29 cellular contexts compared by ENCODE assay signal in genomic region chr4:189322426-189322825, GRCh38.
"Had no signal": no experiment of that assay in that cellular context is flagged by ENCODE, and none has a peak within 500 bp of the region (broad histone marks: within the 10 kb centered on the region; RNA-seq: fewer than 3 reads in every experiment).

No MANE protein-coding gene starts in this region.

- H3K4me3 Mint-ChIP-seq: dendritic cell treated with granulocyte-macrophage colony-stimulating factor and Interleukin-4, amounts not matched to agents 40 ng/mL and 50 ng/mL, for 4 days; effector memory CD8-positive, alpha-beta T cell; endodermal cell had no signal

- H3K4me1 ChIP-seq: colonic mucosa, esophagus muscularis mucosa, esophagus squamous epithelium, foreskin keratinocyte, gastrocnemius medialis, gastroesophageal sphincter, heart left ventricle, heart right ventricle had no signal

- H3K27ac ChIP-seq: colonic mucosa, coronary artery, dorsolateral prefrontal cortex, epithelial cell of prostate, esophagus muscularis mucosa, esophagus squamous epithelium, foreskin keratinocyte, gastrocnemius medialis, gastroesophageal sphincter, heart left ventricle, heart right ventricle had no signal

- H3K4me3 ChIP-seq: colonic mucosa, coronary artery, dorsolateral prefrontal cortex, esophagus muscularis mucosa, esophagus squamous epithelium, gastrocnemius medialis, gastroesophageal sphincter, heart left ventricle, heart right ventricle had no signal

- FAIRE-seq: colon, endometrium, endothelial cell of umbilical vein, frontal cortex had no signal

- H3K27me3 Mint-ChIP-seq: dendritic cell treated with granulocyte-macrophage colony-stimulating factor and Interleukin-4, amounts not matched to agents 40 ng/mL and 50 ng/mL, for 4 days; effector memory CD8-positive, alpha-beta T cell had no signal

- ATAC-seq: effector memory CD8-positive, alpha-beta T cell; esophagus mucosa; foreskin keratinocyte; gastrocnemius medialis; gastroesophageal sphincter; heart left ventricle; heart right ventricle had no signal

- H3K4me1 Mint-ChIP-seq: endodermal cell had no signal

- H3K27me3 ChIP-seq: colonic mucosa, dorsolateral prefrontal cortex, esophagus muscularis mucosa, esophagus squamous epithelium, foreskin keratinocyte, gastrocnemius medialis, gastroesophageal sphincter, heart left ventricle, heart right ventricle had no signal

- H3K27ac Mint-ChIP-seq: dendritic cell treated with granulocyte-macrophage colony-stimulating factor and Interleukin-4, amounts not matched to agents 40 ng/mL and 50 ng/mL, for 4 days; effector memory CD8-positive, alpha-beta T cell; endodermal cell had no signal

- H3K9me3 ChIP-seq: colonic mucosa, esophagus squamous epithelium, gastrocnemius medialis, gastroesophageal sphincter had no signal

- DNase-seq: colonic mucosa; cortex of kidney; dermis blood vessel endothelial cell; dorsolateral prefrontal cortex; effector CD4-positive, alpha-beta T cell; effector CD8-positive, alpha-beta T cell; effector memory CD4-positive, alpha-beta T cell; effector memory CD8-positive, alpha-beta T cell; endodermal cell; erythroblast; esophagus squamous epithelium; foreskin fibroblast; foreskin keratinocyte; foreskin melanocyte; gastrocnemius medialis; glutamatergic neuron; head of caudate nucleus; heart left ventricle; heart right ventricle had no signal

- H3K36me3 ChIP-seq: colonic mucosa, esophagus muscularis mucosa, esophagus squamous epithelium, gastrocnemius medialis, gastroesophageal sphincter, heart left ventricle, heart right ventricle had no signal
